In genomic region chr6:149963462-149964242, GRCh38 we compare ENCODE assay signal across 8 cellular contexts. TPM values are rescaled to one million over a fixed set of nuclear protein-coding genes. Genes with fewer than 3 reads are reported as not detected.
DNase-seq lines count a peak whose midpoint lies in the region; ATAC-seq and TF ChIP-seq lines count a peak whose summit lies in the region.

A gene with protein sequence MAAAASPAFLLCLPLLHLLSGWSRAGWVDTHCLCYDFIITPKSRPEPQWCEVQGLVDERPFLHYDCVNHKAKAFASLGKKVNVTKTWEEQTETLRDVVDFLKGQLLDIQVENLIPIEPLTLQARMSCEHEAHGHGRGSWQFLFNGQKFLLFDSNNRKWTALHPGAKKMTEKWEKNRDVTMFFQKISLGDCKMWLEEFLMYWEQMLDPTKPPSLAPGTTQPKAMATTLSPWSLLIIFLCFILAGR (plus strand): TSS chr6:149963943. CDS start chr6:149964050, 107 bp downstream.

- peak within 1 kb of the TSS; percentile 18 to 70 (median 48) for H3K4me3 ChIP-seq in dorsolateral prefrontal cortex
- H3K4me3 ChIP-seq in lower leg skin (ENCODE audit: low read depth, poor library complexity, severe bottlenecking) = peak within 1 kb of the TSS; percentile 29

- peak within 1 kb of the TSS in 1 of 59 donors; percentile 70 for H3K27ac ChIP-seq in dorsolateral prefrontal cortex

- ATAC-seq in HG02973 (IDR thresholded peaks at IDR 0.05; ENCODE audit: unreplicated experiment) = peak; percentile 53

- H3K4me1 Mint-ChIP-seq in activated CD4-positive, alpha-beta T cell treated with anti-CD3 and anti-CD28 coated beads, Interleukin-2, amount 10 ng/mL, durations not matched to agents 24 days and 14 days = peaks cover 36% of the 10 kb centered on the region

- peak within 1 kb of the TSS; percentile 95 for H3K4me3 Mint-ChIP-seq in activated CD4-positive, alpha-beta T cell treated with anti-CD3 and anti-CD28 coated beads, Interleukin-2, amount 10 ng/mL, durations not matched to agents 24 days and 14 days

- intact Hi-C loops in activated CD4-positive, alpha-beta T cell treated with anti-CD3 and anti-CD28 coated beads, Interleukin-2, amount 10 ng/mL, durations not matched to agents 24 days and 14 days (cut with micrococcal nuclease) = loop anchor here (1.0 kb wide), 2 partner anchors 22 to 38 kb away; no protein-coding TSS in a partner anchor
- intact Hi-C loops in dorsolateral prefrontal cortex (cut with DNase I) (no loop called here), lower leg skin (cut with DNase I; ENCODE audit: low total_unique reads) (no loop called here)

- TF ChIP-seq POLR2A in lower leg skin (IDR thresholded peaks at IDR 0.05) = no peak

- peak in 2 of 56 donors; percentile 11 to 17 for TF ChIP-seq CTCF in dorsolateral prefrontal cortex (IDR thresholded peaks at IDR 0.05 in 54 of 56, conservative IDR thresholded peaks at IDR 0.05 in 2 of 56; ENCODE audit: low read depth in 1 of 56, partially characterized antibody in 56 of 56)
- no peak for TF ChIP-seq CTCF in lower leg skin (IDR thresholded peaks at IDR 0.05)

- WGBS in lower leg skin, 2 donors = 0 to 1% methylated on average over 44 to 49 of the region's 57 CpGs

- DNase-seq in EL (peak; percentile 94), NCI-H460 (ENCODE audit: extremely low read depth, low read depth) (peak; percentile 70), dorsolateral prefrontal cortex (peak in 7 of 10 donors; percentile 41 to 96 (median 68)), lower leg skin (ENCODE audit: low spot score in 2 of 2) (peak; percentile 85 to 98), amniotic stem cell (lab: John Stamatoyannopoulos, UW) (no peak)
- DNase-seq in activated CD4-positive, alpha-beta T cell treated with anti-CD3 and anti-CD28 coated beads, Interleukin-2, amount 10 ng/mL, durations not matched to agents 24 days and 14 days = peak; percentile 96
- peak; percentile 73 to 75 for DNase-seq in stimulated activated CD4-positive, alpha-beta T cell treated with anti-CD3 and anti-CD28 coated beads, Interleukin-4, amount 100 ng/mL, for 4 hours

- H3K27me3 Mint-ChIP-seq in activated CD4-positive, alpha-beta T cell treated with anti-CD3 and anti-CD28 coated beads, Interleukin-2, amount 10 ng/mL, durations not matched to agents 24 days and 14 days = peaks cover 74% of the 10 kb centered on the region

- H3K27me3 ChIP-seq in dorsolateral prefrontal cortex = peaks cover 0 to 88% (median 58%) of the 10 kb centered on the region in 45 donors

- H3K36me3 Mint-ChIP-seq in activated CD4-positive, alpha-beta T cell treated with anti-CD3 and anti-CD28 coated beads, Interleukin-2, amount 10 ng/mL, durations not matched to agents 24 days and 14 days (ENCODE audit: low read depth) = peaks cover 2% of the 10 kb centered on the region

- no peaks in the 10 kb centered on the region for H3K9me3 Mint-ChIP-seq in activated CD4-positive, alpha-beta T cell treated with anti-CD3 and anti-CD28 coated beads, Interleukin-2, amount 10 ng/mL, durations not matched to agents 24 days and 14 days

- peak within 1 kb of the TSS; percentile 89 for H3K27ac Mint-ChIP-seq in activated CD4-positive, alpha-beta T cell treated with anti-CD3 and anti-CD28 coated beads, Interleukin-2, amount 10 ng/mL, durations not matched to agents 24 days and 14 days

RNA-seq across cellular contexts. Expression of the gene that starts here (rescaled TPM):
- total RNA-seq in NCI-H460 (2014; rRNA removed; shearing (Covaris generic)) = 7.2 and 7.7 TPM in 2 replicates
- polyA plus RNA-seq in NCI-H460 (2014; cell fraction: nucleus; rRNA removed) = 2.4 TPM in 2 replicates
- total RNA-seq in activated CD4-positive, alpha-beta T cell treated with anti-CD3 and anti-CD28 coated beads, Interleukin-2, amount 10 ng/mL, durations not matched to agents 24 days and 14 days = 0.49 and 0.76 TPM in 2 replicates
- total RNA-seq in dorsolateral prefrontal cortex (1 to 10 TPM in 1 of 120 experiments, under 1 TPM in 57, not detected in 62; 0.12 to 1.1 (median 0.26) TPM), lower leg skin (under 1 TPM in 2 of 4 donors, not detected in 2; 0.32 to 0.38 TPM)

Comparison
In these comparisons a context has a peak if more than half of its experiments do, and no peak if none do; other contexts are left out.
1. Peak in DNase-seq in activated CD4-positive, alpha-beta T cell treated with anti-CD3 and anti-CD28 coated beads, Interleukin-2, amount 10 ng/mL, durations not matched to agents 24 days and 14 days; RNA of the gene not detected or under 1 TPM.
2. Peak in DNase-seq and H3K4me3 ChIP-seq in lower leg skin; RNA of the gene not detected or under 1 TPM.